Comparison of ENCODE assay signal across 8 cellular contexts in the genomic region with DNA sequence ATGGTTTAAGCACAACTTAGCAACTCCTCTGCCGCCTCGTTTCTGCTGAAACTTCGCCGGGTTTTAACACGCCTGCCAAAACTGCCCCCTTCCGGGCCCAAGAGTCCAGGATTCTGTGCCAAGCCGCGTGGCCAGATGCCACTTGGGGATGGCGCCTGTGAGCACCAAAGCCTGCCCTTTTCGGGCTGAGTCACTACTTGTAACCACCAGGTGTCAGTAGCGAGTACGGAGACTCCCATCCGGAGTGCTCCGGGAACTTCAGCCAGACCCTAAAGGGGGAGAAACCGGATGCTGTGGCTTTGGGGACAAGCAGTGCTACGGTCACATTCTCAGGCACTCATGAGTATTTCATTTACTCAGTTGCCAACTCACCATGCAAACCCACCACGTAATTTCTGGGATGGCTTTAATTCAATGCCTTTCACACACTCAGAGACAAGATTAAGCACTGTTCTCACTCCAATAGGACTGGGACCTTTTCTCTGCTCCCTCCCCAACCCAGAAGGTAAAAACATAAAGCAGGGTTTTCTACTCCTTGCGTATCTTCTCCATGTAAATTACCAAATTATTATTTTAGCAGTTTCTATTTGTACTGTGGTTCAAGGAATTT. TPM values are rescaled to one million over a fixed set of nuclear protein-coding genes. Genes with fewer than 3 reads are reported as not detected.
DNase-seq lines count a peak whose midpoint lies in the region; ATAC-seq and TF ChIP-seq lines count a peak whose summit lies in the region.

No MANE protein-coding gene starts in this region.

- no peak overlapping the region for H3K9ac ChIP-seq in HUES48 (ENCODE audit: low read depth, low read length)

- TF ChIP-seq CTCF in heart right ventricle (IDR thresholded peaks at IDR 0.05) = peak; percentile 70 to 97 (median 93)
- TF ChIP-seq CTCF in psoas muscle (IDR thresholded peaks at IDR 0.05) = peak; percentile 93

- peaks cover 25% of the 10 kb centered on the region for H3K4me1 Mint-ChIP-seq in activated naive CD8-positive, alpha-beta T cell treated with anti-CD3 and anti-CD28 coated beads, Interleukin-2, amount 50 U/mL, for 24 hours

- H3K27ac Mint-ChIP-seq in activated naive CD8-positive, alpha-beta T cell treated with anti-CD3 and anti-CD28 coated beads, Interleukin-2, amount 50 U/mL, for 24 hours = no peak overlapping the region

- H3K9me3 ChIP-seq in HUES48 (ENCODE audit: control insufficient read depth, insufficient read depth, low read length) = no peaks in the 10 kb centered on the region
- H3K9me3 ChIP-seq in heart right ventricle = no peaks in the 10 kb centered on the region
- H3K9me3 ChIP-seq in psoas muscle = no peaks in the 10 kb centered on the region

- no peak overlapping the region for H3K4me3 Mint-ChIP-seq in activated naive CD8-positive, alpha-beta T cell treated with anti-CD3 and anti-CD28 coated beads, Interleukin-2, amount 50 U/mL, for 24 hours

- no peaks in the 10 kb centered on the region for H3K9me3 Mint-ChIP-seq in activated naive CD8-positive, alpha-beta T cell treated with anti-CD3 and anti-CD28 coated beads, Interleukin-2, amount 50 U/mL, for 24 hours

- H3K4me3 ChIP-seq in HUES48 (ENCODE audit: low read depth, low read length) (peak overlapping the region; percentile 33; the same call in 1 of the 2 replicates), heart right ventricle (peak overlapping the region in 9 of 10 donors; percentile 3 to 44 (median 31)), psoas muscle (peak overlapping the region; percentile 81)

- H3K27ac ChIP-seq in HUES48 (ENCODE audit: low read depth, low read length) = no peak overlapping the region
- peak overlapping the region in 8 of 10 donors; percentile 52 to 99 (median 59) for H3K27ac ChIP-seq in heart right ventricle
- H3K27ac ChIP-seq in psoas muscle = peak overlapping the region; percentile 95

- H3K36me3 Mint-ChIP-seq in activated naive CD8-positive, alpha-beta T cell treated with anti-CD3 and anti-CD28 coated beads, Interleukin-2, amount 50 U/mL, for 24 hours (ENCODE audit: low read depth) = no peaks in the 10 kb centered on the region

- peak; percentile 80 for ATAC-seq in GM21367 (IDR thresholded peaks at IDR 0.05; ENCODE audit: unreplicated experiment)
- peak; percentile 31 for ATAC-seq in SK-N-SH treated with all-trans-retinoic acid at 6 μM for 48 hours
- ATAC-seq in activated naive CD8-positive, alpha-beta T cell treated with anti-CD3 and anti-CD28 coated beads, Interleukin-2, amount 50 U/mL, for 24 hours = peak; percentile 68
- peak; percentile 12 to 60 (median 46) for ATAC-seq in heart right ventricle
- peak; percentile 56 to 63 (median 60) for ATAC-seq in psoas muscle
- no peak for ATAC-seq in GM21737 (IDR thresholded peaks at IDR 0.05; ENCODE audit: unreplicated experiment)

- peaks cover 9% of the 10 kb centered on the region; the same call in 1 of the 2 replicates for H3K4me1 ChIP-seq in HUES48 (ENCODE audit: control insufficient read depth, insufficient read depth, low read length)
- H3K4me1 ChIP-seq in heart right ventricle = peaks cover 15 to 86% (median 77%) of the 10 kb centered on the region in 9 donors
- H3K4me1 ChIP-seq in psoas muscle = peaks cover 78% of the 10 kb centered on the region

- H3K36me3 ChIP-seq in HUES48 (ENCODE audit: control insufficient read depth, insufficient read depth, low read length) (no peaks in the 10 kb centered on the region), heart right ventricle (peaks cover 0 to 72% (median 52%) of the 10 kb centered on the region in 9 donors), psoas muscle (ENCODE audit: insufficient read depth in 1 of 2, low read depth in 1 of 2) (peaks cover 0 to 71% of the 10 kb centered on the region in 2 donors)

- DNase-seq in D341Med (ENCODE audit: low spot score) (peak; percentile 43), heart right ventricle (peak; percentile 84 to 87), psoas muscle (peak; percentile 86 to 91)
- peak; percentile 71 for DNase-seq in activated naive CD8-positive, alpha-beta T cell treated with anti-CD3 and anti-CD28 coated beads, Interleukin-2, amount 50 U/mL, for 24 hours

- H3K27me3 Mint-ChIP-seq in activated naive CD8-positive, alpha-beta T cell treated with anti-CD3 and anti-CD28 coated beads, Interleukin-2, amount 50 U/mL, for 24 hours = peaks cover 66% of the 10 kb centered on the region

- WGBS in heart right ventricle, 2 donors = 4% methylated on average over 18 of the region's 18 CpGs
- WGBS in psoas muscle, 3 donors = 4% methylated on average over 18 of the region's 18 CpGs

- intact Hi-C loops in heart right ventricle (cut with DNase I) = loop anchor here in 1 of 10 donors (5.0 kb wide), 1 partner anchor 245 kb away; no protein-coding TSS in a partner anchor
- intact Hi-C loops in psoas muscle (cut with DNase I) = no loop called here

- H3K27me3 ChIP-seq in HUES48 (ENCODE audit: control insufficient read depth, insufficient read depth, low read length) (peaks cover 57% of the 10 kb centered on the region), heart right ventricle (peaks cover 0 to 16% (median 0%) of the 10 kb centered on the region in 7 donors), psoas muscle (ENCODE audit: insufficient read depth in 3 of 3, low read length in 2 of 3) (no peaks in the 10 kb centered on the region)

TF ChIP-seq in SK-N-SH treated with all-trans-retinoic acid at 6 μM for 48 hours, 23 proteins besides CTCF, POLR2A, EP300 and RAD21:
- TF ChIP-seq ZFP3 (CRISPR knock-in tag; IDR thresholded peaks at IDR 0.05) (0 out of 2 replicates have a peak, but pooled peaks have one; percentile 17), PPARA (CRISPR knock-in tag; IDR thresholded peaks at IDR 0.05; ENCODE audit: borderline replicate concordance) (no peak)

RNA-seq across cellular contexts. Expression of gene PMP22, which starts 7.7 kb away (rescaled TPM):
- total RNA-seq in heart right ventricle (100 to 1,000 TPM in 9 of 10 donors, 10 to 100 TPM in 1; 99.1 to 241 (median 158) TPM), psoas muscle (100 to 1,000 TPM in 2 of 4 donors, 10 to 100 TPM in 2; 39.3 to 317 (median 143) TPM)
- polyA plus RNA-seq in heart right ventricle (100 to 1,000 TPM in 1 of 2 donors, 10 to 100 TPM in 1; 62.0 to 178 TPM), psoas muscle (100 to 1,000 TPM in 2 of 3 donors, 10 to 100 TPM in 1; 50.4 to 269 (median 195) TPM)

Comparison
In these comparisons a context has a peak if more than half of its experiments do, and no peak if none do; other contexts are left out.
1. H3K4me3 ChIP-seq: peak in every context shown above with its lines; median percentile 81 in psoas muscle; 33 in HUES48; 31 in heart right ventricle.